In genomic region chr16:88785106-88785924, GRCh38 we compare ENCODE assay signal across 1 cellular context.
TF ChIP-seq lines count a peak whose summit lies in the region.

TSS of gene PIEZO1 (minus strand) at chr16:88785220. CDS start at chr16:88784964, 256 bp downstream.

TF ChIP-seq in A549, 52 proteins besides CTCF, POLR2A, EP300 and RAD21 (continued from another document):
- TF ChIP-seq CBX8 (IDR thresholded peaks at IDR 0.05), result no peak
- peak; percentile 71 for TF ChIP-seq SMC3 (IDR thresholded peaks at IDR 0.05)
- TF ChIP-seq BCL3 (IDR thresholded peaks at IDR 0.05), result peak; percentile 69; the same call in 1 of the 3 replicates
